In the genomic region with DNA sequence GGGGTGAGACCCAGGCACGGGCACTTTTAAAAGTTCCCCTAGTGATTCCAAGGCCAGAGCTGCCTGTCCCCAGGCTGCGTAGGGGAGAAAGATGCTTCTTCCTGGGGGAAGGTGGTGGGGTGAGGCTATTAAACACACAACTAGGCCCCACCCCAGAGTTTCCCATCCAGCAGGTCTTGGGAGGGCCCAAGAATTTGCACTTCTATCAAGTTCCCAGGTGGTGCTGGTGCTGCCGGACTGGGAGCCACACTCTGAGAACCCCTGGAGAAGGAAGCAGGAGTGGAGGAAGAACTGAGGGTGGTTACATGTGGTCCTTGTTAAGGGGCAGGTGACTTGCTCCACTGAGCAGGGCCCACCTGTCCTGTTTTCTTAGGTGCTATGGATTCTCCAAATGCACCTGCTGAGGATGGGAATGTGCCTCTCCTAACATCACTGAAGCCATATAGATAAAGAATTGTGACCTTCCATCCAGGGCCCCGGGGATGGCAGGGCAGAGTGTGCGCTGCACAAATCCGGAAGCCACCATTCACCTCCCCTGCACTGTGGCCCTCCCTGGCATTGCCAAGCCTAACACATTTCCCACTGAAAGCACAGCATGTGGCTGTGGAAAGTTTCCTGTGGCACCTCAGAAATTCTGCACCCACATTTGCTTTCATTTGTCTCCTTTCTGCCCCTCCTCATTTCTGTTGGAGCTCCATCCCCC, we compare ENCODE assay signal across 8 cellular contexts.
A peak's percentile ranks its signal among the peaks of the same experiment; 100 is the strongest.
DNase-seq lines count a peak whose midpoint lies in the region; ATAC-seq, FAIRE-seq and TF ChIP-seq lines count a peak whose summit lies in the region.

No MANE protein-coding gene starts in this region.

- H3K9me3 ChIP-seq in endothelial cell of umbilical vein (replicated peaks; ENCODE audit: control insufficient read depth, insufficient read depth, low read length), result no peaks in the 10 kb centered on the region
- H3K9me3 ChIP-seq in subcutaneous abdominal adipose tissue (ENCODE audit: control insufficient read depth in 5 of 5, low read length in 5 of 5), result no peaks in the 10 kb centered on the region
- no peaks in the 10 kb centered on the region for H3K9me3 ChIP-seq in A673 (ENCODE audit: low read depth, low read length, poor library complexity, severe bottlenecking)

- peak; percentile 5 for TF ChIP-seq POLR2A in endothelial cell of umbilical vein (IDR thresholded peaks at IDR 0.05; ENCODE audit: low read depth, low read length)

- no peak overlapping the region for H3K4me3 ChIP-seq in endothelial cell of umbilical vein (replicated peaks in 1 of 3; ENCODE audit: insufficient read depth in 1 of 3, low read depth in 1 of 3, low read length in 3 of 3)
- no peak overlapping the region for H3K4me3 ChIP-seq in subcutaneous abdominal adipose tissue (ENCODE audit: low read depth in 1 of 5, low read length in 5 of 5)
- H3K4me3 ChIP-seq in A673 (ENCODE audit: low read depth, low read length, poor library complexity, severe bottlenecking), result no peak overlapping the region

- no peaks in the 10 kb centered on the region for H3K36me3 ChIP-seq in endothelial cell of umbilical vein (ENCODE audit: control insufficient read depth in 2 of 2, extremely low read depth in 1 of 2, insufficient read depth in 2 of 2, low read length in 2 of 2)
- no peaks in the 10 kb centered on the region for H3K36me3 ChIP-seq in subcutaneous abdominal adipose tissue (ENCODE audit: control insufficient read depth in 5 of 5, insufficient read depth in 5 of 5, low read length in 5 of 5)
- H3K36me3 ChIP-seq in A673 (ENCODE audit: insufficient read depth, low read length, poor library complexity, severe bottlenecking), result no peaks in the 10 kb centered on the region

- peak overlapping the region; percentile 26 for H2AFZ ChIP-seq in endothelial cell of umbilical vein (ENCODE audit: low read depth, low read length)

- DNase-seq in RWPE1 (ENCODE audit: low spot score), result no peak
- DNase-seq in endothelial cell of umbilical vein (ENCODE audit: low read depth, low spot score), result no peak
- peak; percentile 43 for DNase-seq in mesenteric fat pad (ENCODE audit: low spot score)
- no peak for DNase-seq in NCI-H2227 treated with DMSO at 0.1 percent for 48 hours (lab: John Stamatoyannopoulos, UW)
- no peak for DNase-seq in NCI-H146 treated with DMSO at 0.1 percent for 48 hours (lab: John Stamatoyannopoulos, UW; ENCODE audit: unreplicated experiment)
- no peak for DNase-seq in A673 (ENCODE audit: low spot score)

- no peaks in the 10 kb centered on the region for H3K9me1 ChIP-seq in endothelial cell of umbilical vein (replicated peaks; ENCODE audit: control insufficient read depth, extremely low read depth, insufficient read depth, low read length)

- BruUV-seq in endothelial cell of umbilical vein (replicated peaks; lab: Mats Ljungman, UMichigan), result no TSS peak
- no TSS peak for BruUV-seq in A673 (replicated peaks; lab: Mats Ljungman, UMichigan)

- intact Hi-C loops in endothelial cell of umbilical vein (cut with micrococcal nuclease) (loop anchor here (2.0 to 5.0 kb wide), 2 partner anchors 229 to 332 kb away; no protein-coding TSS in a partner anchor), A673 (cut with micrococcal nuclease; ENCODE audit: unreplicated experiment) (no loop called here)

- H3K9ac ChIP-seq in endothelial cell of umbilical vein (replicated peaks; ENCODE audit: extremely low read depth, insufficient read depth, low read length), result peak overlapping the region; percentile 22
- H3K9ac ChIP-seq in subcutaneous abdominal adipose tissue (ENCODE audit: low read length in 5 of 5), result peak overlapping the region in 1 of 5 donors; percentile 8

- no peaks in the 10 kb centered on the region for H4K20me1 ChIP-seq in endothelial cell of umbilical vein (replicated peaks; ENCODE audit: control insufficient read depth, extremely low read depth, insufficient read depth, low read length)

- dilution Hi-C loops in endothelial cell of umbilical vein (cut with MboI; ENCODE audit: extremely low pct_ligation_motif_present, low sequenced_read_pairs), result no loop called here

- peak overlapping the region; percentile 26 for H3K4me2 ChIP-seq in endothelial cell of umbilical vein (ENCODE audit: insufficient read depth, low read length)

- peaks cover 56% of the 10 kb centered on the region for H3K4me1 ChIP-seq in endothelial cell of umbilical vein (ENCODE audit: control insufficient read depth, extremely low read depth, insufficient read depth, low read length)
- H3K4me1 ChIP-seq in subcutaneous abdominal adipose tissue (ENCODE audit: control insufficient read depth in 5 of 5, insufficient read depth in 5 of 5, low read length in 5 of 5), result peaks cover 17 to 58% (median 55%) of the 10 kb centered on the region in 5 donors
- no peaks in the 10 kb centered on the region for H3K4me1 ChIP-seq in A673 (ENCODE audit: insufficient read depth, low read length, poor library complexity, severe bottlenecking)

- no peaks in the 10 kb centered on the region for H3K79me2 ChIP-seq in endothelial cell of umbilical vein (ENCODE audit: control insufficient read depth, insufficient read depth, low read length)

- POLR2A ChIA-PET in RWPE1 (lab: Yijun Ruan, JAX; ENCODE audit: low non-redundant PET), result no interaction called here
- POLR2A ChIA-PET in endothelial cell of umbilical vein (lab: Charles Lee), result no interaction called here
- POLR2A ChIA-PET in A673 (lab: Charles Lee; ENCODE audit: low non-redundant PET), result no interaction called here

- H3K27me3 ChIP-seq in endothelial cell of umbilical vein (ENCODE audit: control insufficient read depth in 2 of 2, insufficient read depth in 2 of 2, low read length in 2 of 2), result no peaks in the 10 kb centered on the region
- no peaks in the 10 kb centered on the region for H3K27me3 ChIP-seq in subcutaneous abdominal adipose tissue (ENCODE audit: control insufficient read depth in 5 of 5, insufficient read depth in 4 of 5, low read length in 5 of 5)
- no peaks in the 10 kb centered on the region for H3K27me3 ChIP-seq in A673 (replicated peaks; ENCODE audit: insufficient read depth, low read depth, low read length, poor library complexity)

- ATAC-seq in HG03039 (IDR thresholded peaks at IDR 0.05; ENCODE audit: unreplicated experiment), result no peak

- no peak for FAIRE-seq in endothelial cell of umbilical vein (lab: Jason Lieb, UNC)

- CTCF ChIA-PET in RWPE1 (lab: Yijun Ruan, JAX), result interaction anchor here (0.6 kb wide), 1 partner anchor 39 kb away, joined by 3 read pairs; no protein-coding TSS in a partner anchor
- CTCF ChIA-PET in endothelial cell of umbilical vein (lab: Charles Lee), result interaction anchor here (1.0 to 2.4 kb wide), 5 partner anchors 9 to 250 kb away, joined by 3 to 26 read pairs (median 6); no protein-coding TSS in a partner anchor
- CTCF ChIA-PET in A673 (lab: Charles Lee), result no interaction called here

- TF ChIP-seq CTCF in RWPE1 (conservative IDR thresholded peaks at IDR 0.05; ENCODE audit: low read depth), result no peak
- TF ChIP-seq CTCF in endothelial cell of umbilical vein (IDR thresholded peaks at IDR 0.05; ENCODE audit: extremely low read depth in 1 of 2, insufficient read depth in 1 of 2, low read depth in 1 of 2, low read length in 2 of 2), result no peak
- no peak for TF ChIP-seq CTCF in A673 (conservative IDR thresholded peaks at IDR 0.05; ENCODE audit: low read depth, low read length)

- H3K27ac ChIP-seq in RWPE1, result peak overlapping the region; percentile 99
- H3K27ac ChIP-seq in endothelial cell of umbilical vein (ENCODE audit: insufficient read depth, low read depth, low read length), result peak overlapping the region; percentile 97
- H3K27ac ChIP-seq in subcutaneous abdominal adipose tissue (ENCODE audit: low read depth, low read length), result peak overlapping the region; percentile 79
- no peak overlapping the region for H3K27ac ChIP-seq in A673 (ENCODE audit: low read depth, low read length, poor library complexity, severe bottlenecking)

TF ChIP-seq in endothelial cell of umbilical vein, 7 proteins besides CTCF, POLR2A, EP300 and RAD21:
- no peak for TF ChIP-seq POLR2AphosphoS5 (IDR thresholded peaks at IDR 0.05; ENCODE audit: insufficient read depth, low read depth, low read length)
- no peak for TF ChIP-seq GATA2 (IDR thresholded peaks at IDR 0.05; ENCODE audit: insufficient read depth, insufficient read length, low read depth, low read length)
- no peak for TF ChIP-seq JUN (IDR thresholded peaks at IDR 0.05; ENCODE audit: borderline replicate concordance, insufficient read depth, insufficient read length, low read depth)
